ENCODE assay signal across 1 cellular context in genomic region chr1:48530727-48531351, GRCh38.
TF ChIP-seq lines count a peak whose summit lies in the region.

No MANE protein-coding gene starts in this region.

TF ChIP-seq in HepG2, 621 proteins besides CTCF, POLR2A, EP300 and RAD21 (continued from another document and continues in another):
- TF ChIP-seq, protein P1, sequence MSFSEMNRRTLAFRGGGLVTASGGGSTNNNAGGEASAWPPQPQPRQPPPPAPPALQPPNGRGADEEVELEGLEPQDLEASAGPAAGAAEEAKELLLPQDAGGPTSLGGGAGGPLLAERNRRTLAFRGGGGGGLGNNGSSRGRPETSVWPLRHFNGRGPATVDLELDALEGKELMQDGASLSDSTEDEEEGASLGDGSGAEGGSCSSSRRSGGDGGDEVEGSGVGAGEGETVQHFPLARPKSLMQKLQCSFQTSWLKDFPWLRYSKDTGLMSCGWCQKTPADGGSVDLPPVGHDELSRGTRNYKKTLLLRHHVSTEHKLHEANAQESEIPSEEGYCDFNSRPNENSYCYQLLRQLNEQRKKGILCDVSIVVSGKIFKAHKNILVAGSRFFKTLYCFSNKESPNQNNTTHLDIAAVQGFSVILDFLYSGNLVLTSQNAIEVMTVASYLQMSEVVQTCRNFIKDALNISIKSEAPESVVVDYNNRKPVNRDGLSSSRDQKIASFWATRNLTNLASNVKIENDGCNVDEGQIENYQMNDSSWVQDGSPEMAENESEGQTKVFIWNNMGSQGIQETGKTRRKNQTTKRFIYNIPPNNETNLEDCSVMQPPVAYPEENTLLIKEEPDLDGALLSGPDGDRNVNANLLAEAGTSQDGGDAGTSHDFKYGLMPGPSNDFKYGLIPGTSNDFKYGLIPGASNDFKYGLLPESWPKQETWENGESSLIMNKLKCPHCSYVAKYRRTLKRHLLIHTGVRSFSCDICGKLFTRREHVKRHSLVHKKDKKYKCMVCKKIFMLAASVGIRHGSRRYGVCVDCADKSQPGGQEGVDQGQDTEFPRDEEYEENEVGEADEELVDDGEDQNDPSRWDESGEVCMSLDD (CRISPR knock-in tag; IDR thresholded peaks at IDR 0.05; ENCODE audit: borderline replicate concordance), result no peak
- no peak for TF ChIP-seq MZF1 (CRISPR knock-in tag; IDR thresholded peaks at IDR 0.05; ENCODE audit: borderline replicate concordance)
- TF ChIP-seq PBX3 (CRISPR knock-in tag; IDR thresholded peaks at IDR 0.05; ENCODE audit: borderline replicate concordance), result no peak
- 0 out of 2 replicates have a peak, but pooled peaks have one; percentile 56 for TF ChIP-seq TGIF2 (CRISPR knock-in tag; IDR thresholded peaks at IDR 0.05)
- no peak; the same call in 1 of the 2 replicates for TF ChIP-seq ZFP37 (CRISPR knock-in tag; IDR thresholded peaks at IDR 0.05; ENCODE audit: borderline replicate concordance)
- TF ChIP-seq, protein P2, sequence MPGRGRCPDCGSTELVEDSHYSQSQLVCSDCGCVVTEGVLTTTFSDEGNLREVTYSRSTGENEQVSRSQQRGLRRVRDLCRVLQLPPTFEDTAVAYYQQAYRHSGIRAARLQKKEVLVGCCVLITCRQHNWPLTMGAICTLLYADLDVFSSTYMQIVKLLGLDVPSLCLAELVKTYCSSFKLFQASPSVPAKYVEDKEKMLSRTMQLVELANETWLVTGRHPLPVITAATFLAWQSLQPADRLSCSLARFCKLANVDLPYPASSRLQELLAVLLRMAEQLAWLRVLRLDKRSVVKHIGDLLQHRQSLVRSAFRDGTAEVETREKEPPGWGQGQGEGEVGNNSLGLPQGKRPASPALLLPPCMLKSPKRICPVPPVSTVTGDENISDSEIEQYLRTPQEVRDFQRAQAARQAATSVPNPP (CRISPR knock-in tag; IDR thresholded peaks at IDR 0.05), result no peak
- TF ChIP-seq DNMT1 (CRISPR knock-in tag; IDR thresholded peaks at IDR 0.05), result no peak
- no peak for TF ChIP-seq ZSCAN12 (CRISPR knock-in tag; IDR thresholded peaks at IDR 0.05)
- TF ChIP-seq KLF16 (CRISPR knock-in tag; IDR thresholded peaks at IDR 0.05), result peak in 1 of 2 experiments; percentile 56; a peak in 1 of 4 replicates
- no peak for TF ChIP-seq FOXP1 (IDR thresholded peaks at IDR 0.05)
- no peak for TF ChIP-seq FOXP1 (CRISPR knock-in tag; IDR thresholded peaks at IDR 0.05)
- no peak for TF ChIP-seq HIVEP1 (CRISPR knock-in tag; IDR thresholded peaks at IDR 0.05)
- no peak for TF ChIP-seq HOXA9 (CRISPR knock-in tag; IDR thresholded peaks at IDR 0.05; ENCODE audit: borderline replicate concordance)
- no peak for TF ChIP-seq POLR2AphosphoS5 (IDR thresholded peaks at IDR 0.05; ENCODE audit: low read depth, low read length)
- no peak for TF ChIP-seq ZNF629 (CRISPR knock-in tag; conservative IDR thresholded peaks at IDR 0.05)
- TF ChIP-seq, protein P3, sequence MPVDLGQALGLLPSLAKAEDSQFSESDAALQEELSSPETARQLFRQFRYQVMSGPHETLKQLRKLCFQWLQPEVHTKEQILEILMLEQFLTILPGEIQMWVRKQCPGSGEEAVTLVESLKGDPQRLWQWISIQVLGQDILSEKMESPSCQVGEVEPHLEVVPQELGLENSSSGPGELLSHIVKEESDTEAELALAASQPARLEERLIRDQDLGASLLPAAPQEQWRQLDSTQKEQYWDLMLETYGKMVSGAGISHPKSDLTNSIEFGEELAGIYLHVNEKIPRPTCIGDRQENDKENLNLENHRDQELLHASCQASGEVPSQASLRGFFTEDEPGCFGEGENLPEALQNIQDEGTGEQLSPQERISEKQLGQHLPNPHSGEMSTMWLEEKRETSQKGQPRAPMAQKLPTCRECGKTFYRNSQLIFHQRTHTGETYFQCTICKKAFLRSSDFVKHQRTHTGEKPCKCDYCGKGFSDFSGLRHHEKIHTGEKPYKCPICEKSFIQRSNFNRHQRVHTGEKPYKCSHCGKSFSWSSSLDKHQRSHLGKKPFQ (CRISPR knock-in tag; IDR thresholded peaks at IDR 0.05; ENCODE audit: insufficient replicate concordance), result no peak
- no peak for TF ChIP-seq ZNF496 (CRISPR knock-in tag; IDR thresholded peaks at IDR 0.05; ENCODE audit: insufficient replicate concordance)
- TF ChIP-seq ZNF501 (CRISPR knock-in tag; IDR thresholded peaks at IDR 0.05), result no peak
- no peak for TF ChIP-seq REL (CRISPR knock-in tag; conservative IDR thresholded peaks at IDR 0.05)
- peak; percentile 70; the same call in 1 of the 2 replicates for TF ChIP-seq ZNF256 (CRISPR knock-in tag; conservative IDR thresholded peaks at IDR 0.05)
- no peak for TF ChIP-seq FOXJ3 (CRISPR knock-in tag; IDR thresholded peaks at IDR 0.05; ENCODE audit: borderline replicate concordance)
- TF ChIP-seq CAMTA2 (CRISPR knock-in tag; IDR thresholded peaks at IDR 0.05; ENCODE audit: borderline replicate concordance), result no peak
- TF ChIP-seq GMEB2 (CRISPR knock-in tag; IDR thresholded peaks at IDR 0.05; ENCODE audit: low read depth), result no peak
- TF ChIP-seq SNAPC2 (CRISPR knock-in tag; IDR thresholded peaks at IDR 0.05), result no peak
- no peak for TF ChIP-seq U2AF1 (optimal IDR thresholded peaks at IDR 0.05; ENCODE audit: low read depth, low read length)
- TF ChIP-seq MED1 (CRISPR knock-in tag; IDR thresholded peaks at IDR 0.05), result no peak
- TF ChIP-seq ZFP1 (CRISPR knock-in tag; IDR thresholded peaks at IDR 0.05), result peak; percentile 44; the same call in 1 of the 2 replicates
- TF ChIP-seq FLYWCH1 (CRISPR knock-in tag; IDR thresholded peaks at IDR 0.05), result no peak
- TF ChIP-seq ZBTB20 (CRISPR knock-in tag; IDR thresholded peaks at IDR 0.05; ENCODE audit: borderline replicate concordance, low read depth), result no peak
- TF ChIP-seq ZNF564 (CRISPR knock-in tag; IDR thresholded peaks at IDR 0.05), result no peak
- TF ChIP-seq, protein P4, sequence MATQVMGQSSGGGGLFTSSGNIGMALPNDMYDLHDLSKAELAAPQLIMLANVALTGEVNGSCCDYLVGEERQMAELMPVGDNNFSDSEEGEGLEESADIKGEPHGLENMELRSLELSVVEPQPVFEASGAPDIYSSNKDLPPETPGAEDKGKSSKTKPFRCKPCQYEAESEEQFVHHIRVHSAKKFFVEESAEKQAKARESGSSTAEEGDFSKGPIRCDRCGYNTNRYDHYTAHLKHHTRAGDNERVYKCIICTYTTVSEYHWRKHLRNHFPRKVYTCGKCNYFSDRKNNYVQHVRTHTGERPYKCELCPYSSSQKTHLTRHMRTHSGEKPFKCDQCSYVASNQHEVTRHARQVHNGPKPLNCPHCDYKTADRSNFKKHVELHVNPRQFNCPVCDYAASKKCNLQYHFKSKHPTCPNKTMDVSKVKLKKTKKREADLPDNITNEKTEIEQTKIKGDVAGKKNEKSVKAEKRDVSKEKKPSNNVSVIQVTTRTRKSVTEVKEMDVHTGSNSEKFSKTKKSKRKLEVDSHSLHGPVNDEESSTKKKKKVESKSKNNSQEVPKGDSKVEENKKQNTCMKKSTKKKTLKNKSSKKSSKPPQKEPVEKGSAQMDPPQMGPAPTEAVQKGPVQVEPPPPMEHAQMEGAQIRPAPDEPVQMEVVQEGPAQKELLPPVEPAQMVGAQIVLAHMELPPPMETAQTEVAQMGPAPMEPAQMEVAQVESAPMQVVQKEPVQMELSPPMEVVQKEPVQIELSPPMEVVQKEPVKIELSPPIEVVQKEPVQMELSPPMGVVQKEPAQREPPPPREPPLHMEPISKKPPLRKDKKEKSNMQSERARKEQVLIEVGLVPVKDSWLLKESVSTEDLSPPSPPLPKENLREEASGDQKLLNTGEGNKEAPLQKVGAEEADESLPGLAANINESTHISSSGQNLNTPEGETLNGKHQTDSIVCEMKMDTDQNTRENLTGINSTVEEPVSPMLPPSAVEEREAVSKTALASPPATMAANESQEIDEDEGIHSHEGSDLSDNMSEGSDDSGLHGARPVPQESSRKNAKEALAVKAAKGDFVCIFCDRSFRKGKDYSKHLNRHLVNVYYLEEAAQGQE (IDR thresholded peaks at IDR 0.05; ENCODE audit: borderline replicate concordance in 1 of 2, low read depth in 1 of 2, low read length in 2 of 2), result peak; percentile 91 to 99
- no peak for TF ChIP-seq SIN3B (IDR thresholded peaks at IDR 0.05; ENCODE audit: low read length)
- TF ChIP-seq, protein P5, sequence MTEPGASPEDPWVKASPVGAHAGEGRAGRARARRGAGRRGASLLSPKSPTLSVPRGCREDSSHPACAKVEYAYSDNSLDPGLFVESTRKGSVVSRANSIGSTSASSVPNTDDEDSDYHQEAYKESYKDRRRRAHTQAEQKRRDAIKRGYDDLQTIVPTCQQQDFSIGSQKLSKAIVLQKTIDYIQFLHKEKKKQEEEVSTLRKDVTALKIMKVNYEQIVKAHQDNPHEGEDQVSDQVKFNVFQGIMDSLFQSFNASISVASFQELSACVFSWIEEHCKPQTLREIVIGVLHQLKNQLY (CRISPR knock-in tag; IDR thresholded peaks at IDR 0.05), result no peak
- peak; percentile 69 for TF ChIP-seq STAG1 (CRISPR knock-in tag; IDR thresholded peaks at IDR 0.05)
- no peak for TF ChIP-seq ATF7-NPFF (CRISPR knock-in tag; IDR thresholded peaks at IDR 0.05; ENCODE audit: low read depth)
- 0 out of 2 replicates have a peak, but pooled peaks have one; percentile 42 for TF ChIP-seq PPARG (CRISPR knock-in tag; conservative IDR thresholded peaks at IDR 0.05)
- no peak for TF ChIP-seq ZNF512B (CRISPR knock-in tag; IDR thresholded peaks at IDR 0.05; ENCODE audit: borderline replicate concordance)
- TF ChIP-seq NFE2 (CRISPR knock-in tag; IDR thresholded peaks at IDR 0.05), result no peak
- 0 out of 2 replicates have a peak, but pooled peaks have one; percentile 22 for TF ChIP-seq THAP11 (CRISPR knock-in tag; IDR thresholded peaks at IDR 0.05)
- TF ChIP-seq TOPORS (CRISPR knock-in tag; IDR thresholded peaks at IDR 0.05), result no peak; the same call in 1 of the 2 replicates
- TF ChIP-seq, protein P6, sequence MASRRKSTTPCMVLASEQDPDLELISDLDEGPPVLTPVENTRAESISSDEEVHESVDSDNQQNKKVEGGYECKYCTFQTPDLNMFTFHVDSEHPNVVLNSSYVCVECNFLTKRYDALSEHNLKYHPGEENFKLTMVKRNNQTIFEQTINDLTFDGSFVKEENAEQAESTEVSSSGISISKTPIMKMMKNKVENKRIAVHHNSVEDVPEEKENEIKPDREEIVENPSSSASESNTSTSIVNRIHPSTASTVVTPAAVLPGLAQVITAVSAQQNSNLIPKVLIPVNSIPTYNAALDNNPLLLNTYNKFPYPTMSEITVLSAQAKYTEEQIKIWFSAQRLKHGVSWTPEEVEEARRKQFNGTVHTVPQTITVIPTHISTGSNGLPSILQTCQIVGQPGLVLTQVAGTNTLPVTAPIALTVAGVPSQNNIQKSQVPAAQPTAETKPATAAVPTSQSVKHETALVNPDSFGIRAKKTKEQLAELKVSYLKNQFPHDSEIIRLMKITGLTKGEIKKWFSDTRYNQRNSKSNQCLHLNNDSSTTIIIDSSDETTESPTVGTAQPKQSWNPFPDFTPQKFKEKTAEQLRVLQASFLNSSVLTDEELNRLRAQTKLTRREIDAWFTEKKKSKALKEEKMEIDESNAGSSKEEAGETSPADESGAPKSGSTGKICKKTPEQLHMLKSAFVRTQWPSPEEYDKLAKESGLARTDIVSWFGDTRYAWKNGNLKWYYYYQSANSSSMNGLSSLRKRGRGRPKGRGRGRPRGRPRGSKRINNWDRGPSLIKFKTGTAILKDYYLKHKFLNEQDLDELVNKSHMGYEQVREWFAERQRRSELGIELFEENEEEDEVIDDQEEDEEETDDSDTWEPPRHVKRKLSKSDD (CRISPR knock-in tag; IDR thresholded peaks at IDR 0.05; ENCODE audit: low read depth), result 0 out of 2 replicates have a peak, but pooled peaks have one; percentile 25
- TF ChIP-seq SRSF9 (IDR thresholded peaks at IDR 0.05; ENCODE audit: borderline replicate concordance, insufficient read depth, low read depth, low read length, poor library complexity, severe bottlenecking), result no peak
- no peak; the same call in 1 of the 2 replicates for TF ChIP-seq ZSCAN25 (CRISPR knock-in tag; IDR thresholded peaks at IDR 0.05)
